ENCODE assay signal across 8 cellular contexts in genomic region chr19:29811125-29812079, GRCh38. TPM values are rescaled to one million over a fixed set of nuclear protein-coding genes. Genes with fewer than 3 reads are reported as not detected.
A peak's percentile ranks its signal among the peaks of the same experiment; 100 is the strongest.
DNase-seq lines count a peak whose midpoint lies in the region; ATAC-seq, FAIRE-seq and TF ChIP-seq lines count a peak whose summit lies in the region.

CCNE1 (plus strand) TSS chr19:29811991; CDS start chr19:29812556, 565 bp downstream.

- H3K4ac ChIP-seq in H1 (replicated peaks; ENCODE audit: insufficient read length, low read depth, low read length) = no peak within 1 kb of the TSS

- H3K56ac ChIP-seq in H1 (replicated peaks; ENCODE audit: insufficient read length, low read depth, low read length) = peak within 1 kb of the TSS; percentile 2

- peak; percentile 62 for ATAC-seq in GM19455 (IDR thresholded peaks at IDR 0.05; ENCODE audit: unreplicated experiment)

- DNase-seq in CMK (ENCODE audit: low read depth) (peak; percentile 58), HK-2 (ENCODE audit: unreplicated experiment) (peak; percentile 91), NOMO-1 treated with DMSO at 0.1 percent for 48 hours (lab: John Stamatoyannopoulos, UW; ENCODE audit: unreplicated experiment) (peak; percentile 74), H1 (ENCODE audit: low read depth in 1 of 2, low spot score in 2 of 2) (peak in 1 of 2 experiments; percentile 94)
- DNase-seq in activated CD8-positive, alpha-beta memory T cell treated with anti-CD3 and anti-CD28 coated beads for 48 hours (ENCODE audit: low read depth in 2 of 3, low spot score in 2 of 3) = peak; percentile 84 to 95 (median 88)
- DNase-seq in stimulated activated CD8-positive, alpha-beta memory T cell treated with anti-CD3 and anti-CD28 coated beads, Interleukin-15, amount 100 ng/mL, for 1 hour (ENCODE audit: low read depth) = peak; percentile 90

- H3K36me3 ChIP-seq in H1 (ENCODE audit: control insufficient read depth in 2 of 4, insufficient read depth in 4 of 4, low read length in 3 of 4) (peaks cover 0 to 17% (median 0%) of the 10 kb centered on the region in 4 experiments; a peak in 3 of 8 replicates), mesodermal cell (ENCODE audit: control insufficient read depth, insufficient read depth, low read length) (peaks cover 6% of the 10 kb centered on the region)

- 0 out of 2 replicates have a peak within 1 kb of the TSS, but pooled peaks have one; percentile 34 for H2AK5ac ChIP-seq in H1 (ENCODE audit: low read depth, low read length)

- H2BK12ac ChIP-seq in H1 (ENCODE audit: low read depth, low read length) = no peak within 1 kb of the TSS

- no peak within 1 kb of the TSS for H2BK120ac ChIP-seq in H1 (replicated peaks; ENCODE audit: low read depth, low read length)

- peak within 1 kb of the TSS; percentile 44; the same call in 1 of the 2 replicates for H2BK5ac ChIP-seq in H1 (ENCODE audit: low read depth, low read length)

- H4K20me1 ChIP-seq in H1 (replicated peaks in 1 of 2; ENCODE audit: control insufficient read depth in 1 of 2, insufficient read depth in 2 of 2, low read length in 2 of 2) = no peaks in the 10 kb centered on the region

- TF ChIP-seq EP300 in H1 (IDR thresholded peaks at IDR 0.05; ENCODE audit: borderline replicate concordance in 1 of 2, low read depth in 2 of 2, low read length in 2 of 2) = no peak

- no peaks in the 10 kb centered on the region for H3K79me2 ChIP-seq in H1 (ENCODE audit: control insufficient read depth in 1 of 2, insufficient read depth in 2 of 2, low read length in 2 of 2)

- no peak within 1 kb of the TSS for H2BK20ac ChIP-seq in H1 (ENCODE audit: low read length)

- H4K91ac ChIP-seq in H1 (replicated peaks; ENCODE audit: insufficient read length, low read length) = no peak within 1 kb of the TSS

- H3K18ac ChIP-seq in H1 (ENCODE audit: extremely low read depth, low read length) = peak within 1 kb of the TSS; percentile 60

- no peak within 1 kb of the TSS for H2AFZ ChIP-seq in H1 (ENCODE audit: low read length)

- CTCF ChIA-PET in H1 (lab: Charles Lee; ENCODE audit: partially characterized antibody) = no interaction called here

- no peaks in the 10 kb centered on the region; the same call in 1 of the 2 replicates for H3K23me2 ChIP-seq in H1 (ENCODE audit: low read depth, low read length)

- H4K5ac ChIP-seq in H1 (ENCODE audit: insufficient read length, low read depth, low read length) = peak within 1 kb of the TSS; percentile 8

- FAIRE-seq in H1 (lab: Jason Lieb, UNC) = no peak

- TF ChIP-seq POLR2A in H1 (IDR thresholded peaks at IDR 0.05; ENCODE audit: control extremely low read depth in 1 of 2, low read depth in 2 of 2, low read length in 2 of 2) = no peak; a peak in 1 of 3 replicates

- peaks cover 0 to 6% (median 2%) of the 10 kb centered on the region in 4 experiments; a peak in 1 of 7 replicates for H3K27me3 ChIP-seq in H1 (replicated peaks in 1 of 4; ENCODE audit: control insufficient read depth in 3 of 4, extremely low read depth in 1 of 4, insufficient read depth in 3 of 4, low read length in 3 of 4)

- peak within 1 kb of the TSS; percentile 72 to 82 for H3K4me2 ChIP-seq in H1 (ENCODE audit: insufficient read depth in 1 of 2, low read depth in 2 of 2, low read length in 2 of 2)

- no peak within 1 kb of the TSS for H3K23ac ChIP-seq in H1 (ENCODE audit: insufficient read length)

- H3K79me1 ChIP-seq in H1 (ENCODE audit: low read depth, low read length) = no peaks in the 10 kb centered on the region

- peak within 1 kb of the TSS; percentile 38 to 76 (median 42); a peak in 6 of 7 replicates for H3K9ac ChIP-seq in H1 (replicated peaks in 1 of 4; ENCODE audit: extremely low read depth in 1 of 4, low read depth in 3 of 4, low read length in 3 of 4)

- no peak within 1 kb of the TSS; the same call in 1 of the 2 replicates for H3K27ac ChIP-seq in H1 (ENCODE audit: low read depth, low read length)
- H3K27ac ChIP-seq in mesodermal cell (ENCODE audit: low read depth, low read length, severe bottlenecking) = peak within 1 kb of the TSS; percentile 36

- no peak within 1 kb of the TSS for H2BK15ac ChIP-seq in H1 (ENCODE audit: low read length)

- no peak for TF ChIP-seq RAD21 in H1 (IDR thresholded peaks at IDR 0.05 in 1 of 2, conservative IDR thresholded peaks at IDR 0.05 in 1 of 2; ENCODE audit: low read depth in 2 of 2, low read length in 2 of 2)

- 4% methylated on average over 23 of the region's 125 CpGs; no CpG with 5 or more reads in 1 of the 2 experiments for WGBS in H1 (ENCODE audit: extremely low coverage in 1 of 2, insufficient coverage in 1 of 2, insufficient read length in 1 of 2, insufficient replicate concordance in 2 of 2, low coverage in 1 of 2, low lambda C conversion rate in 2 of 2, missing lambda C conversion rate in 1 of 2), 2 experiments
- 3 to 7% methylated on average over 36 to 97 of the region's 125 CpGs for WGBS in mesodermal cell (ENCODE audit: insufficient coverage in 2 of 2), 2 experiments

- no peak within 1 kb of the TSS for H3K14ac ChIP-seq in H1 (ENCODE audit: insufficient read length)

- no peak for TF ChIP-seq CTCF in H1 (IDR thresholded peaks at IDR 0.05; ENCODE audit: control extremely low read depth in 1 of 3, insufficient read depth in 1 of 3, low read depth in 1 of 3, low read length in 3 of 3)

- POLR2A ChIA-PET in H1 (lab: Charles Lee; ENCODE audit: partially characterized antibody) = no interaction called here

- H3K4me1 ChIP-seq in H1 (replicated peaks in 1 of 4; ENCODE audit: control insufficient read depth in 3 of 4, insufficient read depth in 4 of 4, low read length in 3 of 4) = peaks cover 0 to 6% (median 2%) of the 10 kb centered on the region in 4 experiments; a peak in 3 of 7 replicates
- peaks cover 5% of the 10 kb centered on the region for H3K4me1 ChIP-seq in mesodermal cell (ENCODE audit: control insufficient read depth, insufficient read depth, low read length, poor library complexity, severe bottlenecking)

- H4K8ac ChIP-seq in H1 (ENCODE audit: extremely low read depth, insufficient read depth, low read length) = peak within 1 kb of the TSS; percentile 59

- H3K9me3 ChIP-seq in H1 (ENCODE audit: insufficient read depth in 2 of 2, low read depth in 1 of 2, low read length in 1 of 2) (no peaks in the 10 kb centered on the region), mesodermal cell (ENCODE audit: control insufficient read depth, low read length) (no peaks in the 10 kb centered on the region)

- H3K4me3 ChIP-seq in H1 (ENCODE audit: extremely low read depth in 1 of 4, insufficient read depth in 2 of 4, low read depth in 3 of 4, low read length in 4 of 4) (peak within 1 kb of the TSS; percentile 46 to 81 (median 54)), mesodermal cell (ENCODE audit: extremely low read depth, insufficient read depth, low read length, poor library complexity, severe bottlenecking) (peak within 1 kb of the TSS; percentile 44)

TF ChIP-seq in H1, 55 proteins besides CTCF, POLR2A, EP300 and RAD21:
- no peak for TF ChIP-seq TBP (IDR thresholded peaks at IDR 0.05; ENCODE audit: low read depth, low read length)
- TF ChIP-seq JUND (IDR thresholded peaks at IDR 0.05; ENCODE audit: low read length) = no peak
- peak; percentile 59; the same call in 1 of the 2 replicates for TF ChIP-seq CREB1 (IDR thresholded peaks at IDR 0.05)
- TF ChIP-seq KDM5A (IDR thresholded peaks at IDR 0.05; ENCODE audit: low read length) = no peak
- TF ChIP-seq HDAC2 (IDR thresholded peaks at IDR 0.05; ENCODE audit: borderline replicate concordance in 1 of 2, low read depth in 2 of 2, low read length in 2 of 2) = no peak
- TF ChIP-seq PHF8 (conservative IDR thresholded peaks at IDR 0.05; ENCODE audit: low read depth, low read length) = peak; percentile 55; the same call in 1 of the 2 replicates
- TF ChIP-seq KDM4A (IDR thresholded peaks at IDR 0.05; ENCODE audit: low read depth, low read length, severe bottlenecking) = no peak
- no peak for TF ChIP-seq TAF1 (IDR thresholded peaks at IDR 0.05; ENCODE audit: low read depth, low read length)
- no peak; the same call in 1 of the 2 replicates for TF ChIP-seq BACH1 (IDR thresholded peaks at IDR 0.05; ENCODE audit: low read length)
- TF ChIP-seq EGR1 (IDR thresholded peaks at IDR 0.05; ENCODE audit: borderline replicate concordance, low read depth, low read length) = no peak
- TF ChIP-seq SRF (IDR thresholded peaks at IDR 0.05; ENCODE audit: low read depth, low read length) = no peak
- TF ChIP-seq SIX5 (IDR thresholded peaks at IDR 0.05; ENCODE audit: low read depth, low read length) = no peak
- TF ChIP-seq USF2 (IDR thresholded peaks at IDR 0.05; ENCODE audit: low read length) = no peak

RNA-seq across cellular contexts. Expression of gene CCNE1, which starts in this region (rescaled TPM):
- 41.2 and 43.2 TPM in 2 replicates for total RNA-seq in H1 (2021; fragmentation: NEBNext Ultra II Directional; extraction: Animal tissue kit (Norgen Biotek cat#: 25700))
- polyA plus RNA-seq in H1 (2011; rRNA removed) = 31.8 and 44.6 TPM in 2 replicates
- polyA plus RNA-seq in H1 (2011; cell fraction: cytosol; rRNA removed) = 40.3 TPM
- polyA plus RNA-seq in H1 (2011; cell fraction: nucleus; rRNA removed) = 26.6 TPM
- polyA plus RNA-seq in H1 (2012, experiment 1 of 2) = 43.1 to 49.6 TPM (median 44.6 TPM) in 4 replicates
- 34.6 TPM for polyA plus RNA-seq in H1 (2012, experiment 2 of 2)
- 35.1 TPM for polyA plus RNA-seq in H1 (2013, experiment 1 of 2)
- 37.0 TPM for polyA plus RNA-seq in H1 (2013, experiment 2 of 2)
- polyA minus RNA-seq in H1 (2011; rRNA and poly(A)+ RNA removed) = 16.9 and 20.4 TPM in 2 replicates
- 12.8 TPM for polyA minus RNA-seq in H1 (2011; cell fraction: cytosol; rRNA and poly(A)+ RNA removed)
- polyA minus RNA-seq in H1 (2011; cell fraction: nucleus; rRNA and poly(A)+ RNA removed) = 13.8 TPM
- 14.0 TPM for polyA plus RNA-seq in mesodermal cell (2013, experiment 1 of 2)
- 14.5 TPM for polyA plus RNA-seq in mesodermal cell (2013, experiment 2 of 2)
